In genomic region chr16:86578499-86579267, GRCh38 we compare ENCODE assay signal across 11 cellular contexts. TPM values are rescaled to one million over a fixed set of nuclear protein-coding genes. Genes with fewer than 3 reads are reported as not detected.
A peak's percentile ranks its signal among the peaks of the same experiment; 100 is the strongest.
DNase-seq lines count a peak whose midpoint lies in the region; ATAC-seq and TF ChIP-seq lines count a peak whose summit lies in the region.
"Had no signal": no experiment of that assay in that cellular context is flagged by ENCODE, and none has a peak within 500 bp of the region (broad histone marks: within the 10 kb centered on the region; RNA-seq: fewer than 3 reads in every experiment).

Gene FOXL1, plus strand, starts transcription at chr16:86578549. Its CDS starts 175 bp downstream, at chr16:86578724.

- no peaks in the 10 kb centered on the region for H3K36me3 ChIP-seq in lung (ENCODE audit: control insufficient read depth in 2 of 2, insufficient read depth in 2 of 2, low read length in 2 of 2)
- no peaks in the 10 kb centered on the region for H3K36me3 ChIP-seq in vagina
- H3K36me3 ChIP-seq in OCI-LY7 (ENCODE audit: insufficient read depth, low read length) = no peaks in the 10 kb centered on the region
- no peaks in the 10 kb centered on the region for H3K36me3 ChIP-seq in WERI-Rb-1

- H3K4me2 ChIP-seq in OCI-LY7 (ENCODE audit: low read length) = no peak within 1 kb of the TSS

- peak within 1 kb of the TSS; percentile 70 to 82 for H3K4me3 Mint-ChIP-seq in activated T-cell treated with anti-CD3 and anti-CD28 coated beads, Interleukin-2, amount 50 U/mL, for 72 hours

- TF ChIP-seq POLR2A in vagina (IDR thresholded peaks at IDR 0.05) = no peak

- no peak within 1 kb of the TSS for H2AFZ ChIP-seq in OCI-LY7 (ENCODE audit: low read length)

- no peaks in the 10 kb centered on the region for H3K79me2 ChIP-seq in OCI-LY7 (ENCODE audit: insufficient read depth, low read depth, low read length)

- intact Hi-C loops in vagina (cut with DNase I) (no loop called here), OCI-LY7 (cut with micrococcal nuclease; ENCODE audit: unreplicated experiment) (no loop called here)

- H4K20me1 ChIP-seq in OCI-LY7 (ENCODE audit: insufficient read depth, low read length) = no peaks in the 10 kb centered on the region

- no peaks in the 10 kb centered on the region for H3K9me2 ChIP-seq in OCI-LY7 (ENCODE audit: insufficient read depth, low read length)

- H3K4me3 ChIP-seq in lung (no peak within 1 kb of the TSS), vagina (peak within 1 kb of the TSS in 1 of 2 donors; percentile 5), OCI-LY7 (ENCODE audit: low read depth, low read length, poor library complexity, severe bottlenecking) (no peak within 1 kb of the TSS), WERI-Rb-1 (ENCODE audit: low read depth, low read length) (no peak within 1 kb of the TSS)

- H3K27ac Mint-ChIP-seq in activated T-cell treated with anti-CD3 and anti-CD28 coated beads, Interleukin-2, amount 50 U/mL, for 72 hours = no peak within 1 kb of the TSS
- H3K27ac Mint-ChIP-seq: CD14-positive monocyte had no signal

- H3K27me3 Mint-ChIP-seq in activated T-cell treated with anti-CD3 and anti-CD28 coated beads, Interleukin-2, amount 50 U/mL, for 72 hours (ENCODE audit: low read depth) = peaks cover 73% of the 10 kb centered on the region

- 6 to 7% methylated on average over 72 to 73 of the region's 73 CpGs for WGBS in lung, 2 donors

- CTCF ChIA-PET in OCI-LY7 (lab: Charles Lee; ENCODE audit: unreplicated experiment) = no interaction called here

- no TSS peak for BruUV-seq in OCI-LY7 (replicated peaks; lab: Mats Ljungman, UMichigan)

- H3K27ac ChIP-seq in lung (ENCODE audit: low read depth in 1 of 2, low read length in 1 of 2) (peak within 1 kb of the TSS; percentile 37 to 67), vagina (peak within 1 kb of the TSS; percentile 42), OCI-LY7 (ENCODE audit: low read depth, low read length, poor library complexity, severe bottlenecking) (no peak within 1 kb of the TSS), WERI-Rb-1 (no peak within 1 kb of the TSS)

- H3K4me1 Mint-ChIP-seq in activated T-cell treated with anti-CD3 and anti-CD28 coated beads, Interleukin-2, amount 50 U/mL, for 72 hours (ENCODE audit: low read depth) = peaks cover 13% of the 10 kb centered on the region

- H3K4me1 ChIP-seq in lung (ENCODE audit: control insufficient read depth in 2 of 2, insufficient read depth in 2 of 2, low read length in 2 of 2) (peaks cover 0 to 13% of the 10 kb centered on the region in 2 donors), vagina (peaks cover 14% of the 10 kb centered on the region), OCI-LY7 (ENCODE audit: insufficient read depth, low read length, poor library complexity, severe bottlenecking) (peaks cover 11% of the 10 kb centered on the region)

- H3K27me3 ChIP-seq in lung (ENCODE audit: control insufficient read depth, insufficient read depth) (peaks cover 17% of the 10 kb centered on the region), vagina (peaks cover 3% of the 10 kb centered on the region), WERI-Rb-1 (ENCODE audit: insufficient read depth, low read depth, severe bottlenecking) (no peaks in the 10 kb centered on the region)

- H3K9me3 ChIP-seq in lung (ENCODE audit: control insufficient read depth in 2 of 2, insufficient read depth in 1 of 2, low read length in 1 of 2) = no peaks in the 10 kb centered on the region
- no peaks in the 10 kb centered on the region for H3K9me3 ChIP-seq in vagina
- no peaks in the 10 kb centered on the region for H3K9me3 ChIP-seq in OCI-LY7 (ENCODE audit: low read length)
- H3K9me3 ChIP-seq in WERI-Rb-1 (ENCODE audit: severe bottlenecking) = no peaks in the 10 kb centered on the region

- peak in 1 of 2 donors; percentile 9 for DNase-seq in activated T-cell treated with anti-CD3 and anti-CD28 coated beads, Interleukin-2, amount 50 U/mL, for 72 hours
- no peak for DNase-seq in activated T-cell treated with anti-CD3 and anti-CD28 coated beads, Interleukin-2, amount 50 U/mL, for 1 hour
- DNase-seq in lung (ENCODE audit: low spot score) = no peak
- DNase-seq in vagina (ENCODE audit: extremely low spot score in 2 of 2) = no peak
- no peak for DNase-seq in OCI-LY7 (ENCODE audit: low spot score)
- DNase-seq in WERI-Rb-1 = no peak
- DNase-seq: activated CD4-positive, alpha-beta T cell treated with anti-CD3 and anti-CD28 coated beads for 4 hours; NCI-H1930 had no signal

- POLR2A ChIA-PET in OCI-LY7 (lab: Charles Lee) = no interaction called here

- in situ Hi-C loops in endometrial microvascular endothelial cells (cut with HindIII; ENCODE audit: inconsistent ontology term, low pct_unique_long_range_greater_than_20kb, low sequenced_read_pairs) = loop anchor here (10.0 kb wide), 1 partner anchor 176 kb away; no protein-coding TSS in a partner anchor

- no peaks in the 10 kb centered on the region for H3K9me3 Mint-ChIP-seq in activated T-cell treated with anti-CD3 and anti-CD28 coated beads, Interleukin-2, amount 50 U/mL, for 72 hours

- no peak for TF ChIP-seq CTCF in lung (IDR thresholded peaks at IDR 0.05; ENCODE audit: control extremely low read depth, extremely low read depth)
- TF ChIP-seq CTCF in vagina (IDR thresholded peaks at IDR 0.05) = no peak
- TF ChIP-seq CTCF in OCI-LY7 (conservative IDR thresholded peaks at IDR 0.05; ENCODE audit: low read length) = no peak
- TF ChIP-seq CTCF in WERI-Rb-1 (IDR thresholded peaks at IDR 0.05; ENCODE audit: low read depth, low read length) = no peak

- peak; percentile 45 to 52 for ATAC-seq in activated T-cell treated with anti-CD3 and anti-CD28 coated beads, Interleukin-2, amount 50 U/mL, for 72 hours (replicated peaks in 1 of 2)
- no peak for ATAC-seq in lung (ENCODE audit: insufficient read depth, low FRiP score)
- no peak for ATAC-seq in HG02678 (IDR thresholded peaks at IDR 0.05; ENCODE audit: unreplicated experiment)

- no peaks in the 10 kb centered on the region for H3K36me3 Mint-ChIP-seq in activated T-cell treated with anti-CD3 and anti-CD28 coated beads, Interleukin-2, amount 50 U/mL, for 72 hours (ENCODE audit: insufficient read depth in 2 of 2)

RNA-seq across cellular contexts. Expression of gene FOXL1, which starts in this region (rescaled TPM):
- total RNA-seq in activated T-cell treated with anti-CD3 and anti-CD28 coated beads, Interleukin-2, amount 50 U/mL, for 72 hours = under 1 TPM in 1 of 2 donors, not detected in 1; 0.07 TPM
- total RNA-seq in endometrial microvascular endothelial cells (ENCODE audit: inconsistent ontology term) (11.5 TPM), lung (1 to 10 TPM; 2.0 to 2.5 TPM), vagina (0.98 TPM), OCI-LY7 (2022) (1.8 and 2.4 TPM in 2 replicates)
- polyA plus RNA-seq in lung = under 1 TPM; 0.41 to 0.68 TPM
- total RNA-seq in OCI-LY7 (2014; rRNA removed; shearing (Covaris generic)) = 1.7 and 1.9 TPM in 2 replicates
- polyA plus RNA-seq: CD14-positive monocyte had no signal

Comparison
In these comparisons a context has a peak if more than half of its experiments do, and no peak if none do; other contexts are left out.
1. Peak in ATAC-seq in activated T-cell treated with anti-CD3 and anti-CD28 coated beads, Interleukin-2, amount 50 U/mL, for 72 hours; RNA of the gene not detected or under 1 TPM.
2. H3K27ac ChIP-seq: peak in lung (2 of 2) and vagina (single experiment); none in OCI-LY7 (single experiment) and WERI-Rb-1 (single experiment).